Comparison of ENCODE assay signal across 2 cellular contexts in the genomic region with DNA sequence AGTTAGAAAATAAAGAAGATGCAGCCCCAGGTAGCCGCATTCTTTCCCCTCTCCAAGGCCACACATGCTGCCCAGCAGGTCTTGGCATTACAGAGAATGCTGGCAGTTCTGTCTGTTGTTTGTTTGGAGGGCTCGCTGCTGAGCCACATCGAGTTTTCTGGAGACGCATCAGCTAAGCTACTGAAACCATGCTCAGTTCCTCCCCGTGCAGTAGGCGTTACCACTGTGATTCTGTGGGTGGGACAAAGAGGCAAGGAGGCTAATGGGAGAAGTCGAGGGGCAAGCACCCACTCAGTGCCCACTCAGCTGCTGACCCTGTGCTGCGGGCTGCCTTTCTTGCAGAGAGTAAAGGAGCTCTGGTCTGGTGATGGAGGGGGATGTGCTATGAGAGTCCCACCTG.
TF ChIP-seq lines count a peak whose summit lies in the region.

No MANE protein-coding gene starts in this region.

TF ChIP-seq in GM23338, 12 proteins besides CTCF, POLR2A, EP300 and RAD21 (continued from another document):
- TF ChIP-seq, protein P1, sequence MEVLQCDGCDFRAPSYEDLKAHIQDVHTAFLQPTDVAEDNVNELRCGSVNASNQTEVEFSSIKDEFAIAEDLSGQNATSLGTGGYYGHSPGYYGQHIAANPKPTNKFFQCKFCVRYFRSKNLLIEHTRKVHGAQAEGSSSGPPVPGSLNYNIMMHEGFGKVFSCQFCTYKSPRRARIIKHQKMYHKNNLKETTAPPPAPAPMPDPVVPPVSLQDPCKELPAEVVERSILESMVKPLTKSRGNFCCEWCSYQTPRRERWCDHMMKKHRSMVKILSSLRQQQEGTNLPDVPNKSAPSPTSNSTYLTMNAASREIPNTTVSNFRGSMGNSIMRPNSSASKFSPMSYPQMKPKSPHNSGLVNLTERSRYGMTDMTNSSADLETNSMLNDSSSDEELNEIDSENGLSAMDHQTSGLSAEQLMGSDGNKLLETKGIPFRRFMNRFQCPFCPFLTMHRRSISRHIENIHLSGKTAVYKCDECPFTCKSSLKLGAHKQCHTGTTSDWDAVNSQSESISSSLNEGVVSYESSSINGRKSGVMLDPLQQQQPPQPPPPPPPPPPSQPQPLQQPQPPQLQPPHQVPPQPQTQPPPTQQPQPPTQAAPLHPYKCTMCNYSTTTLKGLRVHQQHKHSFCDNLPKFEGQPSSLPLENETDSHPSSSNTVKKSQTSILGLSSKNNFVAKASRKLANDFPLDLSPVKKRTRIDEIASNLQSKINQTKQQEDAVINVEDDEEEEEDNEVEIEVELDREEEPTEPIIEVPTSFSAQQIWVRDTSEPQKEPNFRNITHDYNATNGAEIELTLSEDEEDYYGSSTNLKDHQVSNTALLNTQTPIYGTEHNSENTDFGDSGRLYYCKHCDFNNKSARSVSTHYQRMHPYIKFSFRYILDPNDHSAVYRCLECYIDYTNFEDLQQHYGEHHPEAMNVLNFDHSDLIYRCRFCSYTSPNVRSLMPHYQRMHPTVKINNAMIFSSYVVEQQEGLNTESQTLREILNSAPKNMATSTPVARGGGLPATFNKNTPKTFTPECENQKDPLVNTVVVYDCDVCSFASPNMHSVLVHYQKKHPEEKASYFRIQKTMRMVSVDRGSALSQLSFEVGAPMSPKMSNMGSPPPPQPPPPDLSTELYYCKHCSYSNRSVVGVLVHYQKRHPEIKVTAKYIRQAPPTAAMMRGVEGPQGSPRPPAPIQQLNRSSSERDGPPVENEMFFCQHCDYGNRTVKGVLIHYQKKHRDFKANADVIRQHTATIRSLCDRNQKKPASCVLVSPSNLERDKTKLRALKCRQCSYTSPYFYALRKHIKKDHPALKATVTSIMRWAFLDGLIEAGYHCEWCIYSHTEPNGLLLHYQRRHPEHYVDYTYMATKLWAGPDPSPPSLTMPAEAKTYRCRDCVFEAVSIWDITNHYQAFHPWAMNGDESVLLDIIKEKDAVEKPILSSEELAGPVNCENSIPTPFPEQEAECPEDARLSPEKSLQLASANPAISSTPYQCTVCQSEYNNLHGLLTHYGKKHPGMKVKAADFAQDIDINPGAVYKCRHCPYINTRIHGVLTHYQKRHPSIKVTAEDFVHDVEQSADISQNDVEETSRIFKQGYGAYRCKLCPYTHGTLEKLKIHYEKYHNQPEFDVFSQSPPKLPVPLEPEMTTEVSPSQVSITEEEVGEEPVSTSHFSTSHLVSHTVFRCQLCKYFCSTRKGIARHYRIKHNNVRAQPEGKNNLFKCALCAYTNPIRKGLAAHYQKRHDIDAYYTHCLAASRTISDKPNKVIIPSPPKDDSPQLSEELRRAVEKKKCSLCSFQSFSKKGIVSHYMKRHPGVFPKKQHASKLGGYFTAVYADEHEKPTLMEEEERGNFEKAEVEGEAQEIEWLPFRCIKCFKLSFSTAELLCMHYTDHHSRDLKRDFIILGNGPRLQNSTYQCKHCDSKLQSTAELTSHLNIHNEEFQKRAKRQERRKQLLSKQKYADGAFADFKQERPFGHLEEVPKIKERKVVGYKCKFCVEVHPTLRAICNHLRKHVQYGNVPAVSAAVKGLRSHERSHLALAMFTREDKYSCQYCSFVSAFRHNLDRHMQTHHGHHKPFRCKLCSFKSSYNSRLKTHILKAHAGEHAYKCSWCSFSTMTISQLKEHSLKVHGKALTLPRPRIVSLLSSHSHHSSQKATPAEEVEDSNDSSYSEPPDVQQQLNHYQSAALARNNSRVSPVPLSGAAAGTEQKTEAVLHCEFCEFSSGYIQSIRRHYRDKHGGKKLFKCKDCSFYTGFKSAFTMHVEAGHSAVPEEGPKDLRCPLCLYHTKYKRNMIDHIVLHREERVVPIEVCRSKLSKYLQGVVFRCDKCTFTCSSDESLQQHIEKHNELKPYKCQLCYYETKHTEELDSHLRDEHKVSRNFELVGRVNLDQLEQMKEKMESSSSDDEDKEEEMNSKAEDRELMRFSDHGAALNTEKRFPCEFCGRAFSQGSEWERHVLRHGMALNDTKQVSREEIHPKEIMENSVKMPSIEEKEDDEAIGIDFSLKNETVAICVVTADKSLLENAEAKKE (CRISPR knock-in tag; IDR thresholded peaks at IDR 0.05): no peak
- TF ChIP-seq, protein P2, sequence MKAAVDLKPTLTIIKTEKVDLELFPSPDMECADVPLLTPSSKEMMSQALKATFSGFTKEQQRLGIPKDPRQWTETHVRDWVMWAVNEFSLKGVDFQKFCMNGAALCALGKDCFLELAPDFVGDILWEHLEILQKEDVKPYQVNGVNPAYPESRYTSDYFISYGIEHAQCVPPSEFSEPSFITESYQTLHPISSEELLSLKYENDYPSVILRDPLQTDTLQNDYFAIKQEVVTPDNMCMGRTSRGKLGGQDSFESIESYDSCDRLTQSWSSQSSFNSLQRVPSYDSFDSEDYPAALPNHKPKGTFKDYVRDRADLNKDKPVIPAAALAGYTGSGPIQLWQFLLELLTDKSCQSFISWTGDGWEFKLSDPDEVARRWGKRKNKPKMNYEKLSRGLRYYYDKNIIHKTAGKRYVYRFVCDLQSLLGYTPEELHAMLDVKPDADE (IDR thresholded peaks at IDR 0.05): no peak
- no peak for TF ChIP-seq JUNB (IDR thresholded peaks at IDR 0.05; ENCODE audit: unreplicated experiment)
- TF ChIP-seq EZH2phosphoT487 (IDR thresholded peaks at IDR 0.05; ENCODE audit: unreplicated experiment): no peak
TF ChIP-seq in GM23338: peak in this region for 0.

TF ChIP-seq in WTC11, 78 proteins besides CTCF, POLR2A, EP300 and RAD21 (continued from another document):
- TF ChIP-seq, protein P3, sequence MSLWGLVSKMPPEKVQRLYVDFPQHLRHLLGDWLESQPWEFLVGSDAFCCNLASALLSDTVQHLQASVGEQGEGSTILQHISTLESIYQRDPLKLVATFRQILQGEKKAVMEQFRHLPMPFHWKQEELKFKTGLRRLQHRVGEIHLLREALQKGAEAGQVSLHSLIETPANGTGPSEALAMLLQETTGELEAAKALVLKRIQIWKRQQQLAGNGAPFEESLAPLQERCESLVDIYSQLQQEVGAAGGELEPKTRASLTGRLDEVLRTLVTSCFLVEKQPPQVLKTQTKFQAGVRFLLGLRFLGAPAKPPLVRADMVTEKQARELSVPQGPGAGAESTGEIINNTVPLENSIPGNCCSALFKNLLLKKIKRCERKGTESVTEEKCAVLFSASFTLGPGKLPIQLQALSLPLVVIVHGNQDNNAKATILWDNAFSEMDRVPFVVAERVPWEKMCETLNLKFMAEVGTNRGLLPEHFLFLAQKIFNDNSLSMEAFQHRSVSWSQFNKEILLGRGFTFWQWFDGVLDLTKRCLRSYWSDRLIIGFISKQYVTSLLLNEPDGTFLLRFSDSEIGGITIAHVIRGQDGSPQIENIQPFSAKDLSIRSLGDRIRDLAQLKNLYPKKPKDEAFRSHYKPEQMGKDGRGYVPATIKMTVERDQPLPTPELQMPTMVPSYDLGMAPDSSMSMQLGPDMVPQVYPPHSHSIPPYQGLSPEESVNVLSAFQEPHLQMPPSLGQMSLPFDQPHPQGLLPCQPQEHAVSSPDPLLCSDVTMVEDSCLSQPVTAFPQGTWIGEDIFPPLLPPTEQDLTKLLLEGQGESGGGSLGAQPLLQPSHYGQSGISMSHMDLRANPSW (CRISPR knock-in tag; conservative IDR thresholded peaks at IDR 0.05; ENCODE audit: low read depth): no peak
- TF ChIP-seq ZNF263 (CRISPR knock-in tag; IDR thresholded peaks at IDR 0.05; ENCODE audit: low read depth): no peak
- TF ChIP-seq ZNF396 (CRISPR knock-in tag; IDR thresholded peaks at IDR 0.05; ENCODE audit: borderline replicate concordance): no peak
- TF ChIP-seq ZNF671 (CRISPR knock-in tag; IDR thresholded peaks at IDR 0.05): no peak
- TF ChIP-seq, protein P4, sequence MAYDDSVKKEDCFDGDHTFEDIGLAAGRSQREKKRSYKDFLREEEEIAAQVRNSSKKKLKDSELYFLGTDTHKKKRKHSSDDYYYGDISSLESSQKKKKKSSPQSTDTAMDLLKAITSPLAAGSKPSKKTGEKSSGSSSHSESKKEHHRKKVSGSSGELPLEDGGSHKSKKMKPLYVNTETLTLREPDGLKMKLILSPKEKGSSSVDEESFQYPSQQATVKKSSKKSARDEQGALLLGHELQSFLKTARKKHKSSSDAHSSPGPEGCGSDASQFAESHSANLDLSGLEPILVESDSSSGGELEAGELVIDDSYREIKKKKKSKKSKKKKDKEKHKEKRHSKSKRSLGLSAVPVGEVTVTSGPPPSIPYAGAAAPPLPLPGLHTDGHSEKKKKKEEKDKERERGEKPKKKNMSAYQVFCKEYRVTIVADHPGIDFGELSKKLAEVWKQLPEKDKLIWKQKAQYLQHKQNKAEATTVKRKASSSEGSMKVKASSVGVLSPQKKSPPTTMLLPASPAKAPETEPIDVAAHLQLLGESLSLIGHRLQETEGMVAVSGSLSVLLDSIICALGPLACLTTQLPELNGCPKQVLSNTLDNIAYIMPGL (CRISPR knock-in tag; IDR thresholded peaks at IDR 0.05): no peak
- TF ChIP-seq, protein P5, sequence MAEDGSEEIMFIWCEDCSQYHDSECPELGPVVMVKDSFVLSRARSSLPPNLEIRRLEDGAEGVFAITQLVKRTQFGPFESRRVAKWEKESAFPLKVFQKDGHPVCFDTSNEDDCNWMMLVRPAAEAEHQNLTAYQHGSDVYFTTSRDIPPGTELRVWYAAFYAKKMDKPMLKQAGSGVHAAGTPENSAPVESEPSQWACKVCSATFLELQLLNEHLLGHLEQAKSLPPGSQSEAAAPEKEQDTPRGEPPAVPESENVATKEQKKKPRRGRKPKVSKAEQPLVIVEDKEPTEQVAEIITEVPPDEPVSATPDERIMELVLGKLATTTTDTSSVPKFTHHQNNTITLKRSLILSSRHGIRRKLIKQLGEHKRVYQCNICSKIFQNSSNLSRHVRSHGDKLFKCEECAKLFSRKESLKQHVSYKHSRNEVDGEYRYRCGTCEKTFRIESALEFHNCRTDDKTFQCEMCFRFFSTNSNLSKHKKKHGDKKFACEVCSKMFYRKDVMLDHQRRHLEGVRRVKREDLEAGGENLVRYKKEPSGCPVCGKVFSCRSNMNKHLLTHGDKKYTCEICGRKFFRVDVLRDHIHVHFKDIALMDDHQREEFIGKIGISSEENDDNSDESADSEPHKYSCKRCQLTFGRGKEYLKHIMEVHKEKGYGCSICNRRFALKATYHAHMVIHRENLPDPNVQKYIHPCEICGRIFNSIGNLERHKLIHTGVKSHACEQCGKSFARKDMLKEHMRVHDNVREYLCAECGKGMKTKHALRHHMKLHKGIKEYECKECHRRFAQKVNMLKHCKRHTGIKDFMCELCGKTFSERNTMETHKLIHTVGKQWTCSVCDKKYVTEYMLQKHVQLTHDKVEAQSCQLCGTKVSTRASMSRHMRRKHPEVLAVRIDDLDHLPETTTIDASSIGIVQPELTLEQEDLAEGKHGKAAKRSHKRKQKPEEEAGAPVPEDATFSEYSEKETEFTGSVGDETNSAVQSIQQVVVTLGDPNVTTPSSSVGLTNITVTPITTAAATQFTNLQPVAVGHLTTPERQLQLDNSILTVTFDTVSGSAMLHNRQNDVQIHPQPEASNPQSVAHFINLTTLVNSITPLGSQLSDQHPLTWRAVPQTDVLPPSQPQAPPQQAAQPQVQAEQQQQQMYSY (CRISPR knock-in tag; IDR thresholded peaks at IDR 0.05): no peak
- TF ChIP-seq, protein P6, sequence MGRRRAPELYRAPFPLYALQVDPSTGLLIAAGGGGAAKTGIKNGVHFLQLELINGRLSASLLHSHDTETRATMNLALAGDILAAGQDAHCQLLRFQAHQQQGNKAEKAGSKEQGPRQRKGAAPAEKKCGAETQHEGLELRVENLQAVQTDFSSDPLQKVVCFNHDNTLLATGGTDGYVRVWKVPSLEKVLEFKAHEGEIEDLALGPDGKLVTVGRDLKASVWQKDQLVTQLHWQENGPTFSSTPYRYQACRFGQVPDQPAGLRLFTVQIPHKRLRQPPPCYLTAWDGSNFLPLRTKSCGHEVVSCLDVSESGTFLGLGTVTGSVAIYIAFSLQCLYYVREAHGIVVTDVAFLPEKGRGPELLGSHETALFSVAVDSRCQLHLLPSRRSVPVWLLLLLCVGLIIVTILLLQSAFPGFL (CRISPR knock-in tag; IDR thresholded peaks at IDR 0.05; ENCODE audit: borderline replicate concordance): no peak
- TF ChIP-seq NFYB (CRISPR knock-in tag; conservative IDR thresholded peaks at IDR 0.05; ENCODE audit: low read depth): no peak
- TF ChIP-seq, protein P7, sequence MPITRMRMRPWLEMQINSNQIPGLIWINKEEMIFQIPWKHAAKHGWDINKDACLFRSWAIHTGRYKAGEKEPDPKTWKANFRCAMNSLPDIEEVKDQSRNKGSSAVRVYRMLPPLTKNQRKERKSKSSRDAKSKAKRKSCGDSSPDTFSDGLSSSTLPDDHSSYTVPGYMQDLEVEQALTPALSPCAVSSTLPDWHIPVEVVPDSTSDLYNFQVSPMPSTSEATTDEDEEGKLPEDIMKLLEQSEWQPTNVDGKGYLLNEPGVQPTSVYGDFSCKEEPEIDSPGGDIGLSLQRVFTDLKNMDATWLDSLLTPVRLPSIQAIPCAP (CRISPR knock-in tag; IDR thresholded peaks at IDR 0.05): no peak
- TF ChIP-seq, protein P8, sequence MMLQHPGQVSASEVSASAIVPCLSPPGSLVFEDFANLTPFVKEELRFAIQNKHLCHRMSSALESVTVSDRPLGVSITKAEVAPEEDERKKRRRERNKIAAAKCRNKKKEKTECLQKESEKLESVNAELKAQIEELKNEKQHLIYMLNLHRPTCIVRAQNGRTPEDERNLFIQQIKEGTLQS (CRISPR knock-in tag; conservative IDR thresholded peaks at IDR 0.05): no peak
- TF ChIP-seq KAT7 (CRISPR knock-in tag; IDR thresholded peaks at IDR 0.05; ENCODE audit: borderline replicate concordance): no peak
